In the genomic region with DNA sequence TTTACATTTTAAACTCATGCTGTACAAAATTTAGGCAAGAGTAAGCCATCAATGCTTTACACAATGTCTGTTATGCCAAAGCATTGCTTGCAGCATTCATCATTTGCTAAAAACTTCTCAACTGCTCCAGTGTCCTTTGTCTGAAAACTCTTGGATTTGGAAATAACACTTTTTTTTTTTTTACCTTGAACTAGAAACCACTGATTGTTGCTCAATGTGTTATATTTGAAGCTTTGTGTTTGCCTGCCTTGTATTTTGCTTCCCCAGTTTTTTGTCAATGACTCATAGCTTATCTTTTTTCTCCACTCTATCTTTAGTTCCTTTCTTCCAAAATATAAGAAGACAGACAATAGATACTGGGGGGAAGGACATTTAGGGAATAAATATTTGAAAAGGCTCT, we compare ENCODE assay signal across 18 cellular contexts. TPM values are rescaled to one million over a fixed set of nuclear protein-coding genes. Genes with fewer than 3 reads are reported as not detected.
DNase-seq lines count a peak whose midpoint lies in the region; ATAC-seq, FAIRE-seq and TF ChIP-seq lines count a peak whose summit lies in the region.
"Had no signal": no experiment of that assay in that cellular context is flagged by ENCODE, and none has a peak within 500 bp of the region (broad histone marks: within the 10 kb centered on the region; RNA-seq: fewer than 3 reads in every experiment).

No MANE protein-coding gene starts in this region.

- H3K36me3 ChIP-seq in K562 (ENCODE audit: control insufficient read depth, insufficient read depth, low read length) = no peaks in the 10 kb centered on the region
- H3K36me3 ChIP-seq in HepG2 (replicated peaks in 1 of 2; ENCODE audit: control insufficient read depth in 1 of 2, insufficient read depth in 2 of 2, low read length in 2 of 2) = no peaks in the 10 kb centered on the region
- H3K36me3 ChIP-seq in vagina = peaks cover 0 to 4% of the 10 kb centered on the region in 2 donors
- H3K36me3 ChIP-seq: prostate gland had no signal

- no peaks in the 10 kb centered on the region for H3K9me1 ChIP-seq in K562 (ENCODE audit: control insufficient read depth, insufficient read depth, low read length)

- H3K9ac ChIP-seq in K562 (ENCODE audit: insufficient read depth in 1 of 2, low read depth in 2 of 2, low read length in 2 of 2) = no peak overlapping the region
- H3K9ac ChIP-seq in HepG2 (ENCODE audit: insufficient read depth, low read depth, low read length) = no peak overlapping the region

- H3K27me3 ChIP-seq in K562 (ENCODE audit: control insufficient read depth in 2 of 2, insufficient read depth in 2 of 2, low read length in 2 of 2) = no peaks in the 10 kb centered on the region
- no peaks in the 10 kb centered on the region for H3K27me3 ChIP-seq in HepG2 (ENCODE audit: control insufficient read depth in 1 of 2, insufficient read depth in 2 of 2, low read length in 2 of 2)
- no peaks in the 10 kb centered on the region for H3K27me3 ChIP-seq in vagina
- H3K27me3 ChIP-seq: hepatocyte had no signal

- peaks cover 22% of the 10 kb centered on the region for H3K4me1 Mint-ChIP-seq in CD14-positive monocyte
- H3K4me1 Mint-ChIP-seq: CD8-positive, alpha-beta memory T cell had no signal

- H3K36me3 Mint-ChIP-seq in CD14-positive monocyte = peaks cover 0 to 18% of the 10 kb centered on the region in 2 donors

- TF ChIP-seq RAD21 in K562 (CRISPR knock-in tag; conservative IDR thresholded peaks at IDR 0.05 in 1 of 2, IDR thresholded peaks at IDR 0.05 in 1 of 2) = no peak
- no peak for TF ChIP-seq RAD21 in HepG2 (CRISPR knock-in tag; IDR thresholded peaks at IDR 0.05)

- POLR2A ChIA-PET in K562 (lab: Yijun Ruan, JAX) = no interaction called here
- POLR2A ChIA-PET in HepG2 (lab: Yijun Ruan, JAX) = interaction anchor here (0.6 to 1.0 kb wide), 2 partner anchors 10 to 31 kb away, joined by 3 to 4 read pairs; a partner anchor contains a TSS

- BruUV-seq in K562 (replicated peaks; lab: Mats Ljungman, UMichigan) (no TSS peak), HepG2 (replicated peaks; lab: Mats Ljungman, UMichigan) (no TSS peak)

- TF ChIP-seq POLR2A in NB4 (IDR thresholded peaks at IDR 0.05; ENCODE audit: extremely low read depth, insufficient read length) (no peak), K562 (conservative IDR thresholded peaks at IDR 0.05) (no peak), HepG2 (IDR thresholded peaks at IDR 0.05; ENCODE audit: insufficient read depth in 1 of 2, low read depth in 2 of 2, low read length in 2 of 2) (no peak), vagina (IDR thresholded peaks at IDR 0.05) (no peak)

- H3K27ac ChIP-seq in K562 (ENCODE audit: extremely low read depth, low read depth, low read length) (no peak overlapping the region), HepG2 (ENCODE audit: extremely low read length, insufficient read depth, low read length) (no peak overlapping the region), vagina (no peak overlapping the region)
- H3K27ac ChIP-seq: hepatocyte, prostate gland had no signal

- peak overlapping the region in 4 of 7 donors; percentile 1 to 27 (median 22) for H3K27ac Mint-ChIP-seq in CD14-positive monocyte
- H3K27ac Mint-ChIP-seq: activated CD8-positive, alpha-beta T cell treated with anti-CD3 and anti-CD28 coated beads for 36 hours; CD8-positive, alpha-beta memory T cell had no signal

- H3K4me2 ChIP-seq in K562 (ENCODE audit: insufficient read depth, low read length) (no peak overlapping the region), HepG2 (ENCODE audit: low read depth, low read length) (no peak overlapping the region)
- H3K4me2 ChIP-seq: hepatocyte had no signal

- H4K20me1 ChIP-seq in K562 (replicated peaks; ENCODE audit: control insufficient read depth, insufficient read depth, low read length) (no peaks in the 10 kb centered on the region), HepG2 (ENCODE audit: insufficient read depth, low read length) (no peaks in the 10 kb centered on the region)

- H3K79me2 ChIP-seq in K562 (ENCODE audit: control insufficient read depth, insufficient read depth, low read length) = no peaks in the 10 kb centered on the region
- H3K79me2 ChIP-seq in HepG2 (ENCODE audit: insufficient read depth, low read length) = no peaks in the 10 kb centered on the region
- H3K79me2 ChIP-seq: hepatocyte had no signal

- no peak overlapping the region for H3K4me3 Mint-ChIP-seq in CD14-positive monocyte
- H3K4me3 Mint-ChIP-seq: activated CD8-positive, alpha-beta T cell treated with anti-CD3 and anti-CD28 coated beads for 36 hours; CD8-positive, alpha-beta memory T cell had no signal

- H3K4me1 ChIP-seq in K562 (replicated peaks in 1 of 2; ENCODE audit: control insufficient read depth in 2 of 2, insufficient read depth in 2 of 2, low read length in 2 of 2) (no peaks in the 10 kb centered on the region), HepG2 (ENCODE audit: insufficient read depth, low read length) (peaks cover 23% of the 10 kb centered on the region), vagina (no peaks in the 10 kb centered on the region)
- H3K4me1 ChIP-seq: prostate gland had no signal

- H3K9me3 Mint-ChIP-seq in CD14-positive monocyte = peaks cover 31 to 40% (median 34%) of the 10 kb centered on the region in 7 donors

- H3K4me3 ChIP-seq in NB4 (ENCODE audit: low read depth, low read length) (no peak overlapping the region), K562 (no peak overlapping the region), HepG2 (replicated peaks in 1 of 3; ENCODE audit: insufficient read depth in 1 of 3, low read depth in 2 of 3, low read length in 3 of 3) (no peak overlapping the region), vagina (no peak overlapping the region)
- H3K4me3 ChIP-seq: hepatocyte, prostate gland had no signal

- ATAC-seq in K562 (no peak), HepG2 (peak; percentile 60), GM21390 (IDR thresholded peaks at IDR 0.05; ENCODE audit: unreplicated experiment) (no peak), GM18868 (IDR thresholded peaks at IDR 0.05; ENCODE audit: unreplicated experiment) (no peak)
- ATAC-seq: activated CD8-positive, alpha-beta T cell treated with anti-CD3 and anti-CD28 coated beads for 36 hours; stimulated activated naive CD8-positive, alpha-beta T cell treated with anti-CD3 and anti-CD28 coated beads, Interleukin-15, Interleukin-2, amounts not matched to agents 100 U/mL and 50 U/mL, for 24 hours had no signal

- in situ Hi-C loops in K562 (cut with MboI) (no loop called here), HepG2 (cut with HindIII; ENCODE audit: extremely low pct_ligation_motif_present, low pct_unique_long_range_greater_than_20kb) (no loop called here)

- peaks cover 0 to 1% (median 0%) of the 10 kb centered on the region in 3 donors for H3K27me3 Mint-ChIP-seq in CD14-positive monocyte (ENCODE audit: low read depth in 3 of 3)

- DNase-seq in CD14-positive monocyte (ENCODE audit: low spot score) (no peak), NB4 (ENCODE audit: low read depth) (peak; percentile 81), K562 (ENCODE audit: extremely low read depth in 1 of 4, low spot score in 3 of 4) (no peak), HepG2 (ENCODE audit: low spot score) (peak; percentile 76), NCI-H1048 (lab: John Stamatoyannopoulos, UW) (no peak), vagina (ENCODE audit: extremely low spot score in 2 of 2) (no peak)
- DNase-seq: activated CD8-positive, alpha-beta T cell treated with anti-CD3 and anti-CD28 coated beads for 36 hours; activated naive CD4-positive, alpha-beta T cell treated with anti-CD3 and anti-CD28 coated beads, Interleukin-2, amount 50 U/mL, for 16 hours; CD8-positive, alpha-beta memory T cell; GOT3; mesendoderm; NCI-H2081; stimulated activated naive CD8-positive, alpha-beta T cell treated with anti-CD3 and anti-CD28 coated beads, Interleukin-15, Interleukin-2, amounts not matched to agents 100 U/mL and 50 U/mL, for 24 hours; T-helper 2 cell had no signal

- TF ChIP-seq CTCF in CD14-positive monocyte (IDR thresholded peaks at IDR 0.05) (no peak), NB4 (IDR thresholded peaks at IDR 0.05; ENCODE audit: low read depth, low read length) (no peak), K562 (IDR thresholded peaks at IDR 0.05 in 2 of 3, conservative IDR thresholded peaks at IDR 0.05 in 1 of 3; ENCODE audit: insufficient read depth in 2 of 3, low read depth in 1 of 3, low read length in 3 of 3) (no peak), HepG2 (CRISPR knock-in tag; IDR thresholded peaks at IDR 0.05) (no peak), vagina (IDR thresholded peaks at IDR 0.05) (no peak)

- FAIRE-seq in K562 (lab: Jason Lieb, UNC) (no peak), HepG2 (lab: Jason Lieb, UNC) (no peak)

- CTCF ChIA-PET in K562 (lab: Yijun Ruan, JAX; ENCODE audit: low intra/inter-chr PET ratio) (no interaction called here), HepG2 (lab: Yijun Ruan, JAX; ENCODE audit: low intra/inter-chr PET ratio, low total read pairs) (no interaction called here)

- H2AFZ ChIP-seq in K562 (ENCODE audit: low read depth, low read length) (no peak overlapping the region), HepG2 (ENCODE audit: low read length) (no peak overlapping the region)
- H2AFZ ChIP-seq: hepatocyte had no signal

- intact Hi-C loops in CD14-positive monocyte (cut with micrococcal nuclease) (no loop called here), K562 (cut with micrococcal nuclease) (no loop called here), HepG2 (cut with micrococcal nuclease; ENCODE audit: unreplicated experiment) (no loop called here), vagina (cut with DNase I) (no loop called here)

- TF ChIP-seq EP300 in K562 (IDR thresholded peaks at IDR 0.05; ENCODE audit: low read length) (no peak), HepG2 (IDR thresholded peaks at IDR 0.05; ENCODE audit: low read depth in 2 of 2, low read length in 2 of 2) (no peak), HepG2 (CRISPR knock-in tag; IDR thresholded peaks at IDR 0.05; ENCODE audit: borderline replicate concordance) (no peak)

- no peaks in the 10 kb centered on the region for H3K9me3 ChIP-seq in K562 (replicated peaks; ENCODE audit: control insufficient read depth, insufficient read depth, low read depth, low read length)
- H3K9me3 ChIP-seq in HepG2 (ENCODE audit: low read length) = peaks cover 40% of the 10 kb centered on the region
- H3K9me3 ChIP-seq in vagina = peaks cover 10% of the 10 kb centered on the region
- H3K9me3 ChIP-seq: prostate gland had no signal

RNA-seq across cellular contexts. Expression of a gene that starts 31.3 kb away (rescaled TPM):
- 1 to 10 TPM in 1 of 2 donors, under 1 TPM in 1; 0.52 to 8.0 TPM for polyA plus RNA-seq in CD14-positive monocyte
- not detected in 2 replicates for total RNA-seq in K562 (2011; cell fraction: chromatin; rRNA removed; ENCODE audit: low replicate concordance)
- total RNA-seq in K562 (2011; cell fraction: nucleolus; rRNA removed) = not detected in 2 replicates
- total RNA-seq in K562 (2011; cell fraction: nucleoplasm; rRNA removed) = not detected in 2 replicates
- not detected in 2 replicates for total RNA-seq in K562 (2014; rRNA removed)
- total RNA-seq in K562 (2014; rRNA removed; fragmentation: Illumina TruSeq; extraction: Trizol) = not detected in 2 replicates
- not detected in 2 replicates for total RNA-seq in K562 (2015; rRNA removed; fragmentation: Illumina TruSeq; extraction: Trizol)
- not detected in 2 replicates for total RNA-seq in K562 (2021)
- not detected in 2 replicates for polyA plus RNA-seq in K562 (2011; rRNA removed)
- polyA plus RNA-seq in K562 (2011; cell fraction: cytosol; rRNA removed) = not detected in 2 replicates
- 0.06 TPM in 1 of 2 replicates, not detected in the other for polyA plus RNA-seq in K562 (2011; cell fraction: nucleus; rRNA removed)
- 0.04 TPM in 1 of 2 replicates, not detected in the other for polyA plus RNA-seq in K562 (2012)
- polyA plus RNA-seq in K562 (2014; fragmentation: Illumina TruSeq; extraction: Trizol) = not detected in 2 replicates
- polyA plus RNA-seq in K562 (2014; fragmentation: Nextera tagmentation; extraction: Ambion mirVana) = not detected
- not detected in 2 replicates for polyA plus RNA-seq in K562 (2014; rRNA removed)
- polyA minus RNA-seq in K562 (2011; rRNA and poly(A)+ RNA removed) = not detected in 2 replicates
- polyA minus RNA-seq in K562 (2011; cell fraction: cytosol; rRNA and poly(A)+ RNA removed) = not detected in 2 replicates
- not detected in 2 replicates for polyA minus RNA-seq in K562 (2011; cell fraction: nucleus; rRNA and poly(A)+ RNA removed)
- total RNA-seq in HepG2 (2016; rRNA removed; fragmentation: Illumina TruSeq; extraction: Trizol) = 3.5 and 5.1 TPM in 2 replicates
- 2.3 and 2.7 TPM in 2 replicates for total RNA-seq in HepG2 (2016; cell fraction: cytosol; rRNA removed; fragmentation: Illumina TruSeq; extraction: Trizol; ENCODE audit: low read depth)
- total RNA-seq in HepG2 (2016; cell fraction: insoluble cytoplasmic fraction; rRNA removed; fragmentation: Illumina TruSeq; extraction: Trizol) = 3.3 and 4.6 TPM in 2 replicates
- 2.4 and 4.3 TPM in 2 replicates for total RNA-seq in HepG2 (2016; cell fraction: membrane; rRNA removed; fragmentation: Illumina TruSeq; extraction: Trizol)
- total RNA-seq in HepG2 (2016; cell fraction: nucleus; rRNA removed; fragmentation: Illumina TruSeq; extraction: Trizol) = 4.2 and 8.5 TPM in 2 replicates
- polyA plus RNA-seq in HepG2 (2011; rRNA removed) = 0.32 and 0.37 TPM in 2 replicates
- 0.09 and 0.33 TPM in 2 replicates for polyA plus RNA-seq in HepG2 (2011; cell fraction: cytosol; rRNA removed)
- polyA plus RNA-seq in HepG2 (2011; cell fraction: nucleus; rRNA removed) = 0.51 and 4.2 TPM in 2 replicates
- 2.1 and 3.6 TPM in 2 replicates for polyA plus RNA-seq in HepG2 (2012)
- 1.3 TPM in 2 replicates for polyA plus RNA-seq in HepG2 (2016; cell fraction: cytosol; fragmentation: Illumina TruSeq; extraction: Trizol; ENCODE audit: low read depth)
- polyA plus RNA-seq in HepG2 (2016; cell fraction: insoluble cytoplasmic fraction; fragmentation: Illumina TruSeq; extraction: Trizol; ENCODE audit: low read depth) = 4.7 and 5.6 TPM in 2 replicates
- polyA plus RNA-seq in HepG2 (2016; cell fraction: membrane; fragmentation: Illumina TruSeq; extraction: Trizol; ENCODE audit: low read depth) = 2.0 and 4.1 TPM in 2 replicates
- polyA plus RNA-seq in HepG2 (2016; cell fraction: nucleus; fragmentation: Illumina TruSeq; extraction: Trizol; ENCODE audit: insufficient read depth, low read depth) = 5.6 and 6.8 TPM in 2 replicates
- polyA minus RNA-seq in HepG2 (2011; rRNA and poly(A)+ RNA removed; ENCODE audit: low replicate concordance) = 0.36 and 2.0 TPM in 2 replicates
- polyA minus RNA-seq in HepG2 (2011; cell fraction: cytosol; rRNA and poly(A)+ RNA removed) = 0.59 and 2.5 TPM in 2 replicates
- polyA minus RNA-seq in HepG2 (2011; cell fraction: nucleus; rRNA and poly(A)+ RNA removed) = 3.2 and 6.8 TPM in 2 replicates
- total RNA-seq in vagina = 4.9 TPM

RNA-seq across cellular contexts. Expression of a gene that starts 31.5 kb away (rescaled TPM):
- polyA plus RNA-seq in CD14-positive monocyte (1 to 10 TPM; 2.6 to 7.7 TPM), K562 (2011; rRNA removed) (not detected in 2 replicates), K562 (2014; fragmentation: Illumina TruSeq; extraction: Trizol) (not detected in 2 replicates), K562 (2014; fragmentation: Nextera tagmentation; extraction: Ambion mirVana) (not detected), K562 (2014; rRNA removed) (not detected in 2 replicates), HepG2 (2011; rRNA removed) (0.92 and 1.1 TPM in 2 replicates)
- total RNA-seq in K562 (2011; cell fraction: chromatin; rRNA removed; ENCODE audit: low replicate concordance) = not detected in 2 replicates
- not detected in 2 replicates for total RNA-seq in K562 (2011; cell fraction: nucleolus; rRNA removed)
- total RNA-seq in K562 (2011; cell fraction: nucleoplasm; rRNA removed) = not detected in 2 replicates
- total RNA-seq in K562 (2014; rRNA removed) (not detected in 2 replicates), K562 (2014; rRNA removed; fragmentation: Illumina TruSeq; extraction: Trizol) (not detected in 2 replicates), K562 (2015; rRNA removed; fragmentation: Illumina TruSeq; extraction: Trizol) (not detected in 2 replicates), K562 (2021) (0.24 TPM in 1 of 2 replicates, not detected in the other), HepG2 (2016; rRNA removed; fragmentation: Illumina TruSeq; extraction: Trizol) (1.7 and 3.2 TPM in 2 replicates), vagina (2.9 TPM)
- polyA plus RNA-seq in K562 (2011; cell fraction: cytosol; rRNA removed) = not detected in 2 replicates
- not detected in 2 replicates for polyA plus RNA-seq in K562 (2011; cell fraction: nucleus; rRNA removed)
- polyA plus RNA-seq in K562 (2012) = not detected in 2 replicates
- not detected in 2 replicates for polyA minus RNA-seq in K562 (2011; rRNA and poly(A)+ RNA removed)
- polyA minus RNA-seq in K562 (2011; cell fraction: cytosol; rRNA and poly(A)+ RNA removed) = not detected in 2 replicates
- not detected in 2 replicates for polyA minus RNA-seq in K562 (2011; cell fraction: nucleus; rRNA and poly(A)+ RNA removed)
- 0.10 and 0.26 TPM in 2 replicates for total RNA-seq in HepG2 (2016; cell fraction: cytosol; rRNA removed; fragmentation: Illumina TruSeq; extraction: Trizol; ENCODE audit: low read depth)
- 2.1 and 2.9 TPM in 2 replicates for total RNA-seq in HepG2 (2016; cell fraction: insoluble cytoplasmic fraction; rRNA removed; fragmentation: Illumina TruSeq; extraction: Trizol)
- total RNA-seq in HepG2 (2016; cell fraction: membrane; rRNA removed; fragmentation: Illumina TruSeq; extraction: Trizol) = 0.79 and 0.99 TPM in 2 replicates
- 2.9 and 3.3 TPM in 2 replicates for total RNA-seq in HepG2 (2016; cell fraction: nucleus; rRNA removed; fragmentation: Illumina TruSeq; extraction: Trizol)
- 0.21 and 0.55 TPM in 2 replicates for polyA plus RNA-seq in HepG2 (2011; cell fraction: cytosol; rRNA removed)
- 0.56 and 1.1 TPM in 2 replicates for polyA plus RNA-seq in HepG2 (2011; cell fraction: nucleus; rRNA removed)
- polyA plus RNA-seq in HepG2 (2012) = 0.75 and 1.0 TPM in 2 replicates
- 0.05 and 0.12 TPM in 2 replicates for polyA plus RNA-seq in HepG2 (2016; cell fraction: cytosol; fragmentation: Illumina TruSeq; extraction: Trizol; ENCODE audit: low read depth)
- polyA plus RNA-seq in HepG2 (2016; cell fraction: insoluble cytoplasmic fraction; fragmentation: Illumina TruSeq; extraction: Trizol; ENCODE audit: low read depth) = 2.6 and 2.8 TPM in 2 replicates
- 0.14 and 0.38 TPM in 2 replicates for polyA plus RNA-seq in HepG2 (2016; cell fraction: membrane; fragmentation: Illumina TruSeq; extraction: Trizol; ENCODE audit: low read depth)
- polyA plus RNA-seq in HepG2 (2016; cell fraction: nucleus; fragmentation: Illumina TruSeq; extraction: Trizol; ENCODE audit: insufficient read depth, low read depth) = 3.3 TPM in 2 replicates
- polyA minus RNA-seq in HepG2 (2011; rRNA and poly(A)+ RNA removed; ENCODE audit: low replicate concordance) = 0.23 and 0.24 TPM in 2 replicates
- polyA minus RNA-seq in HepG2 (2011; cell fraction: cytosol; rRNA and poly(A)+ RNA removed) = 0.35 and 0.59 TPM in 2 replicates
- polyA minus RNA-seq in HepG2 (2011; cell fraction: nucleus; rRNA and poly(A)+ RNA removed) = 2.2 and 2.4 TPM in 2 replicates

Comparison
In these comparisons a context has a peak if more than half of its experiments do, and no peak if none do; other contexts are left out.
1. DNase-seq: peak in NB4 (single experiment) and HepG2 (single experiment); none in CD14-positive monocyte (single experiment), K562 (0 of 4), NCI-H1048 (single experiment) and vagina (0 of 2).